ENCODE assay signal across 14 cellular contexts in the genomic region with DNA sequence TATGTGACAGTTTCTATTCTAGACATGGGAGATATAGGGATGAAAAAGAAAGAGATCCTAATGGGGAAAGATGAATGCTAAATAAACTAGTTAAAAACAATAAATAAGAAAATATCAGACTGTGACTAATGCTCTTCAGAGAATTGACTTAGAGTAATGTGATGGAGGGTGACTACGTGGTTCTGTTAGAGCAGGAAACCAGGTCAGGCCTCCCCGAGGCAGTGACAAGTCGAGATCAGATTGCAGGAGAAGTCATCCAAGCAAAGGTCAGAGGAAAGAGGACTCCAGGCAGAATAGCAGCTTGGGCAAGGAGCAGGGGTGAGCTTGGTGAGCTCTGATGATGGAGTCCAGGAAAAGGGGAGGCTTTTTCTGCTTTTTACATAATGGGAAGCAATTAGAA. TPM values are rescaled to one million over a fixed set of nuclear protein-coding genes. Genes with fewer than 3 reads are reported as not detected.
DNase-seq lines count a peak whose midpoint lies in the region; ATAC-seq, FAIRE-seq and TF ChIP-seq lines count a peak whose summit lies in the region.
"Had no signal": no experiment of that assay in that cellular context is flagged by ENCODE, and none has a peak within 500 bp of the region (broad histone marks: within the 10 kb centered on the region; RNA-seq: fewer than 3 reads in every experiment).

No MANE protein-coding gene starts in this region.

- CTCF ChIA-PET in HCT116 (lab: Charles Lee), result no interaction called here
- CTCF ChIA-PET in activated CD4-positive, alpha-beta memory T cell treated with anti-CD3 and anti-CD28 coated beads, Interleukin-2, amount 10 ng/mL, durations not matched to agents 7 days and 5 days (lab: Charles Lee), result interaction anchor here (0.5 kb wide), 1 partner anchor 41 kb away, joined by 3 read pairs; no protein-coding TSS in a partner anchor

- H3K4me3 Mint-ChIP-seq in astrocyte (ENCODE audit: unreplicated experiment), result peak overlapping the region; percentile 23
- no peak overlapping the region for H3K4me3 Mint-ChIP-seq in activated CD4-positive, alpha-beta memory T cell treated with anti-CD3 and anti-CD28 coated beads, Interleukin-2, amount 10 ng/mL, durations not matched to agents 7 days and 5 days
- H3K4me3 Mint-ChIP-seq: CD4-positive, alpha-beta memory T cell had no signal

- H3K4me3 ChIP-seq in HCT116 (replicated peaks in 1 of 2; ENCODE audit: low read depth in 1 of 2, low read length in 2 of 2), result no peak overlapping the region
- no peak overlapping the region for H3K4me3 ChIP-seq in astrocyte (ENCODE audit: insufficient read depth, low read depth, low read length)
- H3K4me3 ChIP-seq in smooth muscle cell, result no peak overlapping the region
- H3K4me3 ChIP-seq: cardiac muscle cell, tibial nerve had no signal

- RAD21 ChIA-PET in HCT116 (lab: Charles Lee; ENCODE audit: low non-redundant PET in 1 of 2, low total read pairs in 2 of 2, uncharacterized antibody in 2 of 2, unreplicated experiment in 2 of 2), result no interaction called here

- TF ChIP-seq POLR2A in HCT116 (IDR thresholded peaks at IDR 0.05; ENCODE audit: borderline replicate concordance, extremely low read depth, insufficient read depth, insufficient read length), result no peak

- no TSS peak for BruUV-seq in HCT116 (replicated peaks; lab: Mats Ljungman, UMichigan)

- H3K79me2 ChIP-seq in HCT116 (ENCODE audit: insufficient read depth, low read length), result no peaks in the 10 kb centered on the region
- no peaks in the 10 kb centered on the region for H3K79me2 ChIP-seq in astrocyte (ENCODE audit: insufficient read depth, low read length)
- no peaks in the 10 kb centered on the region for H3K79me2 ChIP-seq in smooth muscle cell (ENCODE audit: low read depth)

- peak overlapping the region; percentile 57 for H3K4me2 ChIP-seq in HCT116 (ENCODE audit: low read length)
- H3K4me2 ChIP-seq in astrocyte (ENCODE audit: low read length), result peak overlapping the region; percentile 71
- H3K4me2 ChIP-seq in smooth muscle cell, result peak overlapping the region; percentile 60

- DNase-seq in HCT116 (ENCODE audit: low read depth, low spot score) (no peak), astrocyte (ENCODE audit: low read depth) (peak; percentile 75), islet precursor cell (peak; percentile 82), smooth muscle cell (lab: John Stamatoyannopoulos, UW; ENCODE audit: unreplicated experiment) (no peak), foreskin melanocyte (no peak)
- DNase-seq in stimulated activated CD4-positive, alpha-beta T cell treated with anti-CD3 and anti-CD28 coated beads, Interleukin-4, amount 100 ng/mL, for 1 hour, result no peak
- DNase-seq in activated CD4-positive, alpha-beta memory T cell treated with anti-CD3 and anti-CD28 coated beads, Interleukin-2, amount 10 ng/mL, durations not matched to agents 7 days and 5 days, result no peak
- DNase-seq: CD4-positive, alpha-beta memory T cell; KBM-7 had no signal

- H3K9me3 ChIP-seq in HCT116 (ENCODE audit: control insufficient read depth in 1 of 2, insufficient read depth in 1 of 2, low read depth in 1 of 2, low read length in 2 of 2) (no peaks in the 10 kb centered on the region), astrocyte (ENCODE audit: insufficient read depth, low read depth, low read length) (no peaks in the 10 kb centered on the region), smooth muscle cell (replicated peaks; ENCODE audit: low read depth) (no peaks in the 10 kb centered on the region)
- H3K9me3 ChIP-seq: tibial nerve had no signal

- no peaks in the 10 kb centered on the region for H3K9me3 Mint-ChIP-seq in astrocyte (ENCODE audit: unreplicated experiment)
- no peaks in the 10 kb centered on the region for H3K9me3 Mint-ChIP-seq in activated CD4-positive, alpha-beta memory T cell treated with anti-CD3 and anti-CD28 coated beads, Interleukin-2, amount 10 ng/mL, durations not matched to agents 7 days and 5 days
- H3K9me3 Mint-ChIP-seq: CD4-positive, alpha-beta memory T cell had no signal

- H3K27ac ChIP-seq in HCT116 (ENCODE audit: low read depth, low read length) (no peak overlapping the region), astrocyte (ENCODE audit: low read depth, low read length) (peak overlapping the region; percentile 99), smooth muscle cell (ENCODE audit: low read depth) (peak overlapping the region; percentile 97)
- H3K27ac ChIP-seq: cardiac muscle cell, tibial nerve had no signal

- no peaks in the 10 kb centered on the region for H3K9me2 ChIP-seq in HCT116 (ENCODE audit: insufficient read depth)

- H3K36me3 ChIP-seq in HCT116 (ENCODE audit: control insufficient read depth in 1 of 2, insufficient read depth in 2 of 2, low read length in 2 of 2) (no peaks in the 10 kb centered on the region), astrocyte (ENCODE audit: insufficient read depth, low read length) (no peaks in the 10 kb centered on the region), smooth muscle cell (ENCODE audit: low read depth) (no peaks in the 10 kb centered on the region)
- H3K36me3 ChIP-seq: cardiac muscle cell, tibial nerve had no signal

- H3K27ac Mint-ChIP-seq in astrocyte (ENCODE audit: unreplicated experiment), result peak overlapping the region; percentile 96
- no peak overlapping the region for H3K27ac Mint-ChIP-seq in activated CD4-positive, alpha-beta memory T cell treated with anti-CD3 and anti-CD28 coated beads, Interleukin-2, amount 10 ng/mL, durations not matched to agents 7 days and 5 days
- H3K27ac Mint-ChIP-seq: CD4-positive, alpha-beta memory T cell had no signal

- 6% methylated on average over 3 of the region's 3 CpGs for WGBS in smooth muscle cell (ENCODE audit: low lambda C conversion rate)

- POLR2A ChIA-PET in HCT116 (lab: Charles Lee), result interaction anchor here (3.8 kb wide), 1 partner anchor 14 kb away, joined by 21 read pairs; no protein-coding TSS in a partner anchor
- POLR2A ChIA-PET in activated CD4-positive, alpha-beta memory T cell treated with anti-CD3 and anti-CD28 coated beads, Interleukin-2, amount 10 ng/mL, durations not matched to agents 7 days and 5 days (lab: Charles Lee), result no interaction called here

- H3K9ac ChIP-seq in HCT116 (ENCODE audit: low read length) (no peak overlapping the region), astrocyte (ENCODE audit: low read length) (peak overlapping the region; percentile 85), smooth muscle cell (ENCODE audit: low read depth) (peak overlapping the region; percentile 86)

- intact Hi-C loops in HCT116 (cut with micrococcal nuclease), result no loop called here

- no peaks in the 10 kb centered on the region for H3K27me3 Mint-ChIP-seq in astrocyte (ENCODE audit: low read depth, unreplicated experiment)
- H3K27me3 Mint-ChIP-seq in activated CD4-positive, alpha-beta memory T cell treated with anti-CD3 and anti-CD28 coated beads, Interleukin-2, amount 10 ng/mL, durations not matched to agents 7 days and 5 days, result peaks cover 6% of the 10 kb centered on the region

- peaks cover 43% of the 10 kb centered on the region for H3F3A ChIP-seq in smooth muscle cell (ENCODE audit: low read depth)

- H3K36me3 Mint-ChIP-seq in astrocyte (ENCODE audit: low read depth, unreplicated experiment), result peaks cover 5% of the 10 kb centered on the region
- H3K36me3 Mint-ChIP-seq in activated CD4-positive, alpha-beta memory T cell treated with anti-CD3 and anti-CD28 coated beads, Interleukin-2, amount 10 ng/mL, durations not matched to agents 7 days and 5 days (ENCODE audit: low read depth), result no peaks in the 10 kb centered on the region
- H3K36me3 Mint-ChIP-seq: CD4-positive, alpha-beta memory T cell had no signal

- peaks cover 79% of the 10 kb centered on the region for H3K4me1 Mint-ChIP-seq in astrocyte (ENCODE audit: low read depth, unreplicated experiment)
- H3K4me1 Mint-ChIP-seq in activated CD4-positive, alpha-beta memory T cell treated with anti-CD3 and anti-CD28 coated beads, Interleukin-2, amount 10 ng/mL, durations not matched to agents 7 days and 5 days, result peaks cover 35% of the 10 kb centered on the region

- peak overlapping the region; percentile 64 for H2AFZ ChIP-seq in HCT116 (ENCODE audit: low read depth, low read length, poor library complexity, severe bottlenecking)
- H2AFZ ChIP-seq in astrocyte (ENCODE audit: low read depth, low read length), result no peak overlapping the region
- H2AFZ ChIP-seq in smooth muscle cell (ENCODE audit: low read depth), result peak overlapping the region; percentile 20

- TF ChIP-seq RAD21 in HCT116 (IDR thresholded peaks at IDR 0.05; ENCODE audit: low read depth), result no peak

- no peak for TF ChIP-seq CTCF in HCT116 (IDR thresholded peaks at IDR 0.05 in 2 of 3, conservative IDR thresholded peaks at IDR 0.05 in 1 of 3; ENCODE audit: borderline replicate concordance in 1 of 3, insufficient read depth in 1 of 3, low read depth in 2 of 3, low read length in 2 of 3)
- no peak for TF ChIP-seq CTCF in astrocyte (IDR thresholded peaks at IDR 0.05; ENCODE audit: insufficient read depth, low read depth, low read length)
- no peak for TF ChIP-seq CTCF in smooth muscle cell (IDR thresholded peaks at IDR 0.05; ENCODE audit: borderline replicate concordance, insufficient read depth, poor library complexity, severe bottlenecking)

- H3K27me3 ChIP-seq in HCT116 (ENCODE audit: insufficient read depth, low read length), result no peaks in the 10 kb centered on the region
- no peaks in the 10 kb centered on the region for H3K27me3 ChIP-seq in astrocyte (ENCODE audit: insufficient read depth, low read length)
- no peaks in the 10 kb centered on the region for H3K27me3 ChIP-seq in smooth muscle cell (ENCODE audit: low read depth)
- H3K27me3 ChIP-seq: cardiac muscle cell, tibial nerve had no signal

- no peak for FAIRE-seq in astrocyte (lab: Jason Lieb, UNC)
- FAIRE-seq: frontal cortex, GM12892 had no signal

- ATAC-seq in HCT116 (no peak), HG02981 (IDR thresholded peaks at IDR 0.05; ENCODE audit: unreplicated experiment) (no peak)

- peaks cover 34 to 83% of the 10 kb centered on the region in 2 experiments for H3K4me1 ChIP-seq in HCT116 (ENCODE audit: control insufficient read depth in 1 of 2, insufficient read depth in 2 of 2, low read length in 2 of 2)
- H3K4me1 ChIP-seq in astrocyte (ENCODE audit: insufficient read depth, low read length), result peaks cover 70% of the 10 kb centered on the region
- H3K4me1 ChIP-seq in smooth muscle cell (ENCODE audit: low read depth), result peaks cover 30% of the 10 kb centered on the region

- H4K20me1 ChIP-seq in HCT116 (ENCODE audit: insufficient read depth), result no peaks in the 10 kb centered on the region
- no peaks in the 10 kb centered on the region for H4K20me1 ChIP-seq in astrocyte (ENCODE audit: insufficient read depth, low read length)
- no peaks in the 10 kb centered on the region for H4K20me1 ChIP-seq in smooth muscle cell (ENCODE audit: low read depth)

TF ChIP-seq in HCT116, 20 proteins besides CTCF, POLR2A, EP300 and RAD21 (continues in another document):
- TF ChIP-seq SIN3A (IDR thresholded peaks at IDR 0.05; ENCODE audit: low read depth) (no peak), TCF7L2 (IDR thresholded peaks at IDR 0.05; ENCODE audit: borderline replicate concordance, extremely low read depth, insufficient read depth, insufficient read length) (no peak), CEBPB (IDR thresholded peaks at IDR 0.05; ENCODE audit: low read depth) (no peak)

RNA-seq across cellular contexts. Expression of a gene that starts 27.2 kb away (rescaled TPM):
- 0.12 TPM for total RNA-seq in HCT116 (2021; ENCODE audit: unreplicated experiment)
- 0.08 and 0.09 TPM in 2 replicates for polyA plus RNA-seq in HCT116 (2012)
- 2.8 and 7.6 TPM in 2 replicates for total RNA-seq in astrocyte
- 175 and 181 TPM in 2 replicates for total RNA-seq in smooth muscle cell
- 15.2 and 85.3 TPM in 2 replicates for polyA plus RNA-seq in smooth muscle cell
- total RNA-seq in activated CD4-positive, alpha-beta memory T cell treated with anti-CD3 and anti-CD28 coated beads, Interleukin-2, amount 10 ng/mL, durations not matched to agents 7 days and 5 days, result not detected
- total RNA-seq: CD4-positive, alpha-beta memory T cell; tibial nerve had no signal
- polyA plus RNA-seq: CD4-positive, alpha-beta memory T cell had no signal

Comparison
In these comparisons a context has a peak if more than half of its experiments do, and no peak if none do; other contexts are left out.
1. DNase-seq: peak in astrocyte (single experiment) and islet precursor cell (single experiment); none in HCT116 (single experiment), smooth muscle cell (single experiment), stimulated activated CD4-positive, alpha-beta T cell treated with anti-CD3 and anti-CD28 coated beads, Interleukin-4, amount 100 ng/mL, for 1 hour (single experiment), foreskin melanocyte (single experiment) and activated CD4-positive, alpha-beta memory T cell treated with anti-CD3 and anti-CD28 coated beads, Interleukin-2, amount 10 ng/mL, durations not matched to agents 7 days and 5 days (single experiment).
2. RNA of a gene that starts 27.2 kb away (total RNA-seq): 175 to 181 TPM in smooth muscle cell; 2.8 to 7.6 TPM in astrocyte, 0.12 TPM in HCT116 (single experiment) and not detected in activated CD4-positive, alpha-beta memory T cell treated with anti-CD3 and anti-CD28 coated beads, Interleukin-2, amount 10 ng/mL, durations not matched to agents 7 days and 5 days; every median in the first group is over 10 times any median in the second.
3. Peak in every context shown above with its lines, with median percentiles within 50 percentile points of each other: H3K4me2 ChIP-seq.